7 cellular contexts compared by ENCODE assay signal in the genomic region with DNA sequence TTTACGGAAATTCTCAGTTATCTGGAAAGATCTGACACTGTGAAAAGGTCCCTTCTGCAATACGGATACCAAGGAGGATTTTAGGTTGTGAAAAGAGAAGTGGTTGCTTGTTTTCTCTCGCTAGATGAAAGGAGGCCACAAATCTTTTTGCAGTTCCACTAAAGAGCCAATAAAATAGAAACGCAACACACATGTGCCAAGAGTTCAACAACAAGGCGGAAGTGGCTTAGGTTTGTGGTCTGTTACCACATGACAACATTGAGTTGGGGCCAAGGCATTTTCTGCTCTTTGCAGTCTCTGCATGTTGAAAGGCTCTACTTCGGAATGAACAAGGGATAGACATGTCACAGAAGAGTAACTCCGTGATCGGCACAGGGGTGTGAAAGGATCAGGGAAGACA.
DNase-seq lines count a peak whose midpoint lies in the region; ATAC-seq, FAIRE-seq and TF ChIP-seq lines count a peak whose summit lies in the region.

No MANE protein-coding gene starts in this region.

- no peak overlapping the region for H3K4me3 ChIP-seq in Peyer's patch
- H3K4me3 ChIP-seq in GM12878, result no peak overlapping the region

- peaks cover 11% of the 10 kb centered on the region for H3K4me1 Mint-ChIP-seq in Calu3 (ENCODE audit: low read depth, unreplicated experiment)

- H3K27me3 ChIP-seq in Peyer's patch (no peaks in the 10 kb centered on the region), GM12878 (replicated peaks in 1 of 2; ENCODE audit: control insufficient read depth in 2 of 2, insufficient read depth in 2 of 2, low read length in 1 of 2) (no peaks in the 10 kb centered on the region; a peak in 1 of 4 replicates)

- DNase-seq in Peyer's patch (peak in 2 of 3 donors; percentile 35 to 66), GM12878 (ENCODE audit: low read depth, low spot score) (peak; percentile 71), DMS114 treated with DMSO at 0.1 percent for 48 hours (lab: John Stamatoyannopoulos, UW; ENCODE audit: unreplicated experiment) (no peak), Calu3 (no peak)
- peak; percentile 9 for DNase-seq in stimulated activated CD4-positive, alpha-beta T cell treated with anti-CD3 and anti-CD28 coated beads, Interleukin-1b, Interleukin-23, amount 100 ng/mL, for 48 hours

- TF ChIP-seq RAD21 in GM12878 (IDR thresholded peaks at IDR 0.05; ENCODE audit: insufficient read depth, low read depth, low read length), result no peak

- intact Hi-C loops in GM12878 (cut with micrococcal nuclease; ENCODE audit: unreplicated experiment) (no loop called here), Calu3 (cut with micrococcal nuclease; ENCODE audit: unreplicated experiment) (no loop called here)

- TF ChIP-seq CTCF in Peyer's patch (IDR thresholded peaks at IDR 0.05), result no peak
- no peak for TF ChIP-seq CTCF in GM12878 (IDR thresholded peaks at IDR 0.05 in 2 of 3, conservative IDR thresholded peaks at IDR 0.05 in 1 of 3; ENCODE audit: control insufficient read depth in 2 of 3, extremely low read depth in 1 of 3, insufficient read depth in 1 of 3, low read depth in 3 of 3, low read length in 3 of 3)
- no peak for TF ChIP-seq CTCF in Calu3 (IDR thresholded peaks at IDR 0.05; ENCODE audit: unreplicated experiment)

- BruUV-seq in GM12878 (replicated peaks; lab: Mats Ljungman, UMichigan) (no TSS peak), Calu3 (replicated peaks; lab: Mats Ljungman, UMichigan) (no TSS peak)

- in situ Hi-C loops in GM12878 (cut with MboI), result no loop called here

- SMC1A ChIA-PET in GM12878 (lab: Charles Lee; ENCODE audit: uncharacterized antibody, unreplicated experiment), result no interaction called here

- H4K20me1 ChIP-seq in GM12878 (ENCODE audit: control insufficient read depth, insufficient read depth), result no peaks in the 10 kb centered on the region

- no peak overlapping the region for H3K27ac Mint-ChIP-seq in Calu3 (ENCODE audit: unreplicated experiment)

- H3K9me3 ChIP-seq in Peyer's patch (no peaks in the 10 kb centered on the region), GM12878 (replicated peaks; ENCODE audit: control insufficient read depth, insufficient read depth, low read length) (no peaks in the 10 kb centered on the region; the same call in 2 of the 3 replicates)

- FAIRE-seq in GM12878 (lab: Jason Lieb, UNC), result peak; percentile 7

- H3K79me2 ChIP-seq in GM12878 (ENCODE audit: control insufficient read depth, insufficient read depth, low read length), result no peaks in the 10 kb centered on the region

- 3% methylated on average over 8 of the region's 8 CpGs for WGBS in GM12878 (ENCODE audit: insufficient coverage, insufficient replicate concordance, low lambda C conversion rate, missing lambda C conversion rate)

- 0 out of 2 replicates have a peak overlapping the region, but pooled peaks have one; percentile 4 for H3K4me2 ChIP-seq in GM12878 (ENCODE audit: control insufficient read depth, insufficient read depth)

- H3K36me3 ChIP-seq in Peyer's patch, result no peaks in the 10 kb centered on the region
- H3K36me3 ChIP-seq in GM12878 (ENCODE audit: control insufficient read depth in 2 of 2, insufficient read depth in 2 of 2, low read length in 1 of 2), result no peaks in the 10 kb centered on the region

- POLR2A ChIA-PET in GM12878 (lab: Charles Lee), result no interaction called here

- H3K4me3 Mint-ChIP-seq in Calu3 (ENCODE audit: low read depth, unreplicated experiment), result no peak overlapping the region

- no peak overlapping the region for H3K9ac ChIP-seq in GM12878 (ENCODE audit: control insufficient read depth, insufficient read depth, low read length)

- RAD21 ChIA-PET in GM12878 (lab: Charles Lee; ENCODE audit: unreplicated experiment), result no interaction called here

- TF ChIP-seq POLR2A in Peyer's patch (IDR thresholded peaks at IDR 0.05) (no peak), GM12878 (IDR thresholded peaks at IDR 0.05; ENCODE audit: low read depth, low read length) (no peak)

- H3K36me3 Mint-ChIP-seq in Calu3 (ENCODE audit: insufficient read depth, unreplicated experiment), result no peaks in the 10 kb centered on the region

- H2AFZ ChIP-seq in GM12878 (ENCODE audit: control insufficient read depth, low read depth, low read length), result no peak overlapping the region

- CTCF ChIA-PET in GM12878 (lab: Yijun Ruan, JAX), result no interaction called here
- CTCF ChIA-PET in Calu3 (lab: Charles Lee), result no interaction called here

- no peaks in the 10 kb centered on the region for H3K27me3 Mint-ChIP-seq in Calu3 (ENCODE audit: unreplicated experiment)

- ATAC-seq in GM18909 (IDR thresholded peaks at IDR 0.05; ENCODE audit: poor library complexity, unreplicated experiment) (peak; percentile 94), HG02938 (IDR thresholded peaks at IDR 0.05; ENCODE audit: unreplicated experiment) (peak; percentile 98), GM12878 (peak; percentile 92)

- peaks cover 4% of the 10 kb centered on the region for H3K9me3 Mint-ChIP-seq in Calu3 (ENCODE audit: low read depth, unreplicated experiment)

- H3K27ac ChIP-seq in Peyer's patch (no peak overlapping the region), GM12878 (ENCODE audit: control insufficient read depth, insufficient read depth) (no peak overlapping the region)

- H3K4me1 ChIP-seq in Peyer's patch (no peaks in the 10 kb centered on the region), GM12878 (ENCODE audit: control insufficient read depth, insufficient read depth, low read length) (no peaks in the 10 kb centered on the region)

- no peak for TF ChIP-seq EP300 in GM12878 (IDR thresholded peaks at IDR 0.05; ENCODE audit: borderline replicate concordance in 1 of 2, control insufficient read depth in 1 of 2, low read depth in 2 of 2, low read length in 2 of 2)

TF ChIP-seq in GM12878, 131 proteins besides CTCF, POLR2A, EP300 and RAD21:
- TF ChIP-seq RUNX3 (IDR thresholded peaks at IDR 0.05; ENCODE audit: low read length), result peak; percentile 95
- TF ChIP-seq ATF7 (IDR thresholded peaks at IDR 0.05; ENCODE audit: low read depth), result peak; percentile 29; the same call in 1 of the 2 replicates
- TF ChIP-seq, protein P1, sequence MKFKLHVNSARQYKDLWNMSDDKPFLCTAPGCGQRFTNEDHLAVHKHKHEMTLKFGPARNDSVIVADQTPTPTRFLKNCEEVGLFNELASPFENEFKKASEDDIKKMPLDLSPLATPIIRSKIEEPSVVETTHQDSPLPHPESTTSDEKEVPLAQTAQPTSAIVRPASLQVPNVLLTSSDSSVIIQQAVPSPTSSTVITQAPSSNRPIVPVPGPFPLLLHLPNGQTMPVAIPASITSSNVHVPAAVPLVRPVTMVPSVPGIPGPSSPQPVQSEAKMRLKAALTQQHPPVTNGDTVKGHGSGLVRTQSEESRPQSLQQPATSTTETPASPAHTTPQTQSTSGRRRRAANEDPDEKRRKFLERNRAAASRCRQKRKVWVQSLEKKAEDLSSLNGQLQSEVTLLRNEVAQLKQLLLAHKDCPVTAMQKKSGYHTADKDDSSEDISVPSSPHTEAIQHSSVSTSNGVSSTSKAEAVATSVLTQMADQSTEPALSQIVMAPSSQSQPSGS (IDR thresholded peaks at IDR 0.05; ENCODE audit: low read length), result no peak
- TF ChIP-seq POU2F2 (IDR thresholded peaks at IDR 0.05; ENCODE audit: borderline replicate concordance, low read depth, low read length), result 0 out of 3 replicates have a peak, but pooled peaks have one; percentile 35
- TF ChIP-seq SPI1 (IDR thresholded peaks at IDR 0.05; ENCODE audit: borderline replicate concordance, insufficient read depth, low read depth, low read length), result peak; percentile 65; the same call in 1 of the 2 replicates
- peak; percentile 43 to 51; a peak in 1 of 4 replicates for TF ChIP-seq BHLHE40 (IDR thresholded peaks at IDR 0.05; ENCODE audit: borderline replicate concordance in 1 of 2, low read depth in 2 of 2, low read length in 1 of 2)
- TF ChIP-seq IKZF1 (conservative IDR thresholded peaks at IDR 0.05), result no peak
- TF ChIP-seq MLLT1 (IDR thresholded peaks at IDR 0.05), result 0 out of 2 replicates have a peak, but pooled peaks have one; percentile 39

Comparison
In these comparisons a context has a peak if more than half of its experiments do, and no peak if none do; other contexts are left out.
1. DNase-seq: peak in Peyer's patch (2 of 3), GM12878 (single experiment) and stimulated activated CD4-positive, alpha-beta T cell treated with anti-CD3 and anti-CD28 coated beads, Interleukin-1b, Interleukin-23, amount 100 ng/mL, for 48 hours (single experiment); none in DMS114 treated with DMSO at 0.1 percent for 48 hours (single experiment) and Calu3 (single experiment).
2. Peak in every context shown above with its lines, with median percentiles within 50 percentile points of each other: ATAC-seq.